ENCODE assay signal across 15 cellular contexts in genomic region chr3:167930453-167930852, GRCh38.
"Had no signal": no experiment of that assay in that cellular context is flagged by ENCODE, and none has a peak within 500 bp of the region (broad histone marks: within the 10 kb centered on the region; RNA-seq: fewer than 3 reads in every experiment).

No MANE protein-coding gene starts in this region.

- H3K4me3 Mint-ChIP-seq: activated CD8-positive, alpha-beta T cell treated with anti-CD3 and anti-CD28 coated beads for 36 hours; activated naive CD4-positive, alpha-beta T cell treated with anti-CD3 and anti-CD28 coated beads, Interleukin-2, amount 50 U/mL, for 24 hours; activated T-cell treated with anti-CD3 and anti-CD28 coated beads, Interleukin-2, amount 50 U/mL, for 4 hours; endodermal cell; neural progenitor cell had no signal

- H3K9me3 Mint-ChIP-seq: activated CD8-positive, alpha-beta T cell treated with anti-CD3 and anti-CD28 coated beads for 36 hours; activated naive CD4-positive, alpha-beta T cell treated with anti-CD3 and anti-CD28 coated beads, Interleukin-2, amount 50 U/mL, for 24 hours; activated T-cell treated with anti-CD3 and anti-CD28 coated beads, Interleukin-2, amount 50 U/mL, for 4 hours; endodermal cell; neural progenitor cell had no signal

- H3K36me3 Mint-ChIP-seq: activated naive CD4-positive, alpha-beta T cell treated with anti-CD3 and anti-CD28 coated beads, Interleukin-2, amount 50 U/mL, for 24 hours; neural progenitor cell had no signal

- H3K27me3 Mint-ChIP-seq: activated naive CD4-positive, alpha-beta T cell treated with anti-CD3 and anti-CD28 coated beads, Interleukin-2, amount 50 U/mL, for 24 hours had no signal

- DNase-seq: activated CD4-positive, alpha-beta T cell treated with anti-CD3 and anti-CD28 coated beads for 4 hours; activated CD8-positive, alpha-beta T cell treated with anti-CD3 and anti-CD28 coated beads for 36 hours; activated effector memory CD4-positive, alpha-beta T cell treated with Interleukin-2 at 50 U/mL for 16 hours; activated T-cell treated with anti-CD3 and anti-CD28 coated beads, Interleukin-2, amount 50 U/mL, for 4 hours; dorsolateral prefrontal cortex; gastrocnemius medialis; left colon; midbrain; psoas muscle; right lobe of liver; spleen; T1000 had no signal

- H3K27ac Mint-ChIP-seq: activated CD8-positive, alpha-beta T cell treated with anti-CD3 and anti-CD28 coated beads for 36 hours; activated naive CD4-positive, alpha-beta T cell treated with anti-CD3 and anti-CD28 coated beads, Interleukin-2, amount 50 U/mL, for 24 hours; endodermal cell; neural progenitor cell had no signal

- ATAC-seq: activated CD8-positive, alpha-beta T cell treated with anti-CD3 and anti-CD28 coated beads for 36 hours; activated T-cell treated with anti-CD3 and anti-CD28 coated beads, Interleukin-2, amount 50 U/mL, for 4 hours; gastrocnemius medialis; left colon; psoas muscle; right lobe of liver had no signal

- H3K4me1 Mint-ChIP-seq: activated naive CD4-positive, alpha-beta T cell treated with anti-CD3 and anti-CD28 coated beads, Interleukin-2, amount 50 U/mL, for 24 hours; neural progenitor cell had no signal
